ENCODE assay signal across 8 cellular contexts in genomic region chr1:171486048-171486519, GRCh38. TPM values are rescaled to one million over a fixed set of nuclear protein-coding genes. Genes with fewer than 3 reads are reported as not detected.
DNase-seq lines count a peak whose midpoint lies in the region; ATAC-seq, FAIRE-seq and TF ChIP-seq lines count a peak whose summit lies in the region.

No MANE protein-coding gene starts in this region.

- H3K4me1 Mint-ChIP-seq in activated CD4-positive, alpha-beta memory T cell treated with anti-CD3 and anti-CD28 coated beads, Interleukin-2, amount 10 ng/mL, durations not matched to agents 7 days and 5 days: peaks cover 51% of the 10 kb centered on the region
- H3K4me1 Mint-ChIP-seq in stimulated activated effector memory CD8-positive, alpha-beta T cell treated with anti-CD3 and anti-CD28 coated beads, Interleukin-12 subunit alpha, Interleukin-12 subunit beta, amount 100 ng/mL, for 72 hours: peaks cover 53% of the 10 kb centered on the region

- TF ChIP-seq CTCF in AG04450 (IDR thresholded peaks at IDR 0.05; ENCODE audit: low read depth, low read length): no peak

- H3K4me3 ChIP-seq in AG04450 (ENCODE audit: low read depth, low read length) (peak overlapping the region; percentile 96), endocrine pancreas (ENCODE audit: control insufficient read depth, insufficient read depth, low read length) (peak overlapping the region; percentile 90), mononuclear cell (ENCODE audit: low read length) (peak overlapping the region; percentile 86)

- H3K9me3 ChIP-seq in AG04450 (ENCODE audit: control insufficient read depth, insufficient read depth, low read length): peaks cover 3% of the 10 kb centered on the region; the same call in 1 of the 2 replicates
- H3K9me3 ChIP-seq in endocrine pancreas (ENCODE audit: control insufficient read depth, low read length): no peaks in the 10 kb centered on the region
- H3K9me3 ChIP-seq in mononuclear cell (ENCODE audit: low read depth, low read length): no peaks in the 10 kb centered on the region

- CTCF ChIA-PET in AG04450 (lab: Charles Lee): interaction anchor here (0.6 to 2.8 kb wide), 18 partner anchors 8 to 500 kb away, joined by 3 to 20 read pairs (median 6); partner anchors contain the start of gene FMO4
- CTCF ChIA-PET in activated CD4-positive, alpha-beta memory T cell treated with anti-CD3 and anti-CD28 coated beads, Interleukin-2, amount 10 ng/mL, durations not matched to agents 7 days and 5 days (lab: Charles Lee): interaction anchor here (0.5 to 3.0 kb wide), 21 partner anchors 10 to 255 kb away, joined by 3 to 32 read pairs (median 5); partner anchors contain the start of gene FMO4

- ATAC-seq in HG03045 (IDR thresholded peaks at IDR 0.05; ENCODE audit: unreplicated experiment): peak; percentile 32
- peak; percentile 82 for ATAC-seq in stimulated activated effector memory CD8-positive, alpha-beta T cell treated with anti-CD3 and anti-CD28 coated beads, Interleukin-12 subunit alpha, Interleukin-12 subunit beta, amount 100 ng/mL, for 72 hours

- H3K27ac Mint-ChIP-seq in activated CD4-positive, alpha-beta memory T cell treated with anti-CD3 and anti-CD28 coated beads, Interleukin-2, amount 10 ng/mL, durations not matched to agents 7 days and 5 days: peak overlapping the region; percentile 99
- peak overlapping the region; percentile 99 for H3K27ac Mint-ChIP-seq in stimulated activated effector memory CD8-positive, alpha-beta T cell treated with anti-CD3 and anti-CD28 coated beads, Interleukin-12 subunit alpha, Interleukin-12 subunit beta, amount 100 ng/mL, for 72 hours

- peaks cover 35% of the 10 kb centered on the region for H3K4me1 ChIP-seq in endocrine pancreas (ENCODE audit: control insufficient read depth, insufficient read depth, low read length)
- peaks cover 31% of the 10 kb centered on the region for H3K4me1 ChIP-seq in mononuclear cell (ENCODE audit: insufficient read depth, low read length)

- H3K36me3 Mint-ChIP-seq in activated CD4-positive, alpha-beta memory T cell treated with anti-CD3 and anti-CD28 coated beads, Interleukin-2, amount 10 ng/mL, durations not matched to agents 7 days and 5 days (ENCODE audit: low read depth): peaks cover 37% of the 10 kb centered on the region
- peaks cover 61% of the 10 kb centered on the region for H3K36me3 Mint-ChIP-seq in stimulated activated effector memory CD8-positive, alpha-beta T cell treated with anti-CD3 and anti-CD28 coated beads, Interleukin-12 subunit alpha, Interleukin-12 subunit beta, amount 100 ng/mL, for 72 hours

- peak overlapping the region; percentile 92 for H3K4me3 Mint-ChIP-seq in activated CD4-positive, alpha-beta memory T cell treated with anti-CD3 and anti-CD28 coated beads, Interleukin-2, amount 10 ng/mL, durations not matched to agents 7 days and 5 days
- H3K4me3 Mint-ChIP-seq in stimulated activated effector memory CD8-positive, alpha-beta T cell treated with anti-CD3 and anti-CD28 coated beads, Interleukin-12 subunit alpha, Interleukin-12 subunit beta, amount 100 ng/mL, for 72 hours: peak overlapping the region; percentile 96

- POLR2A ChIA-PET in AG04450 (lab: Yijun Ruan, JAX): no interaction called here
- POLR2A ChIA-PET in activated CD4-positive, alpha-beta memory T cell treated with anti-CD3 and anti-CD28 coated beads, Interleukin-2, amount 10 ng/mL, durations not matched to agents 7 days and 5 days (lab: Charles Lee): interaction anchor here (0.6 to 4.1 kb wide), 28 partner anchors 8 to 1691 kb away, joined by 3 to 37 read pairs (median 4); partner anchors contain the start of genes FMO4, KIFAP3, METTL13 and METTL18

- H3K27me3 ChIP-seq in AG04450 (ENCODE audit: control insufficient read depth, insufficient read depth, low read length) (no peaks in the 10 kb centered on the region), endocrine pancreas (ENCODE audit: control insufficient read depth, insufficient read depth, low read length) (no peaks in the 10 kb centered on the region), mononuclear cell (ENCODE audit: insufficient read depth, low read length) (no peaks in the 10 kb centered on the region)

- DNase-seq in AG04450 (ENCODE audit: low read depth, low spot score) (peak; percentile 41), GM18507 (ENCODE audit: extremely low spot score, insufficient read length, low read depth) (no peak), NCI-H460 (ENCODE audit: extremely low read depth, low read depth) (peak; percentile 11)
- DNase-seq in activated CD4-positive, alpha-beta memory T cell treated with anti-CD3 and anti-CD28 coated beads, Interleukin-2, amount 10 ng/mL, durations not matched to agents 7 days and 5 days: peak; percentile 69
- DNase-seq in stimulated activated effector memory CD8-positive, alpha-beta T cell treated with anti-CD3 and anti-CD28 coated beads, Interleukin-12 subunit alpha, Interleukin-12 subunit beta, amount 100 ng/mL, for 72 hours (ENCODE audit: low spot score in 2 of 2): peak; percentile 56 to 81

- H3K9ac ChIP-seq in endocrine pancreas (ENCODE audit: control insufficient read depth, insufficient read depth, low read length): peak overlapping the region; percentile 100

- no peaks in the 10 kb centered on the region for H3K36me3 ChIP-seq in endocrine pancreas (ENCODE audit: control insufficient read depth, insufficient read depth, low read length)

- peak; percentile 79 for FAIRE-seq in GM18507 (lab: Jason Lieb, UNC)

- H3K27me3 Mint-ChIP-seq in activated CD4-positive, alpha-beta memory T cell treated with anti-CD3 and anti-CD28 coated beads, Interleukin-2, amount 10 ng/mL, durations not matched to agents 7 days and 5 days: no peaks in the 10 kb centered on the region

- no peaks in the 10 kb centered on the region for H3K9me3 Mint-ChIP-seq in activated CD4-positive, alpha-beta memory T cell treated with anti-CD3 and anti-CD28 coated beads, Interleukin-2, amount 10 ng/mL, durations not matched to agents 7 days and 5 days
- H3K9me3 Mint-ChIP-seq in stimulated activated effector memory CD8-positive, alpha-beta T cell treated with anti-CD3 and anti-CD28 coated beads, Interleukin-12 subunit alpha, Interleukin-12 subunit beta, amount 100 ng/mL, for 72 hours: no peaks in the 10 kb centered on the region

- peak overlapping the region; percentile 100 for H3K27ac ChIP-seq in AG04450 (ENCODE audit: low read depth, low read length)

RNA-seq across cellular contexts. Expression of gene PRRC2C, which starts 0.8 kb away (rescaled TPM):
- 66.4 and 80.0 TPM in 2 replicates for polyA plus RNA-seq in AG04450 (2011; rRNA removed)
- polyA minus RNA-seq in AG04450 (2011; rRNA and poly(A)+ RNA removed): 131 and 142 TPM in 2 replicates
- 93.6 and 94.5 TPM in 2 replicates for total RNA-seq in NCI-H460 (2014; rRNA removed; shearing (Covaris generic))
- polyA plus RNA-seq in NCI-H460 (2014; cell fraction: nucleus; rRNA removed): 61.7 and 83.8 TPM in 2 replicates
- total RNA-seq in activated CD4-positive, alpha-beta memory T cell treated with anti-CD3 and anti-CD28 coated beads, Interleukin-2, amount 10 ng/mL, durations not matched to agents 7 days and 5 days: 100 to 1,000 TPM; 188 to 202 TPM
- total RNA-seq in mononuclear cell: 179 TPM
